20 cellular contexts compared by ENCODE assay signal in genomic region chr7:131586759-131587158, GRCh38.
"Had no signal": no experiment of that assay in that cellular context is flagged by ENCODE, and none has a peak within 500 bp of the region (broad histone marks: within the 10 kb centered on the region; RNA-seq: fewer than 3 reads in every experiment).

No MANE protein-coding gene starts in this region.

- H3K4me1 ChIP-seq: pancreas had no signal

- H3K27me3 ChIP-seq: dorsolateral prefrontal cortex, pancreas had no signal

- FAIRE-seq: pancreas, TTC549 had no signal

- H3K9me3 ChIP-seq: mucosa of descending colon, pancreas, spleen, thoracic aorta had no signal

- H3K4me3 ChIP-seq: dorsolateral prefrontal cortex, mucosa of descending colon, pancreas, spleen, thoracic aorta had no signal

- ATAC-seq: activated CD8-positive, alpha-beta memory T cell treated with anti-CD3 and anti-CD28 coated beads, Interleukin-2, amount 10 ng/mL, durations not matched to agents 7 days and 5 days; left lobe of liver; stimulated activated naive B cell treated with anti-CD40 and anti-IgM and Interleukin-4, amounts not matched to agents 10 μg/mL and 1 μg/mL and 100 μg/mL, for 72 hours had no signal

- H3K36me3 ChIP-seq: pancreas, spleen, thoracic aorta had no signal

- DNase-seq: activated CD4-positive, alpha-beta memory T cell treated with anti-CD3 and anti-CD28 coated beads, Interleukin-2, amount 10 ng/mL, durations not matched to agents 7 days and 5 days; activated CD4-positive, alpha-beta T cell treated with anti-CD3 and anti-CD28 coated beads for 48 hours; activated CD4-positive, CD25-positive, alpha-beta regulatory T cell; activated CD8-positive, alpha-beta memory T cell treated with anti-CD3 and anti-CD28 coated beads, Interleukin-2, amount 10 ng/mL, durations not matched to agents 7 days and 5 days; activated naive CD4-positive, alpha-beta T cell; activated naive CD8-positive, alpha-beta T cell treated with anti-CD3 and anti-CD28 coated beads for 36 hours; amniotic stem cell; caudate nucleus; dorsolateral prefrontal cortex; foreskin melanocyte; glutamatergic neuron; hypothalamus; naive B cell; spleen; stimulated activated naive B cell treated with anti-CD40 and anti-IgM and Interleukin-4, amounts not matched to agents 10 μg/mL and 1 μg/mL and 100 μg/mL, for 72 hours had no signal

- H3K27ac ChIP-seq: dorsolateral prefrontal cortex, pancreas, spleen, thoracic aorta had no signal
